Comparison of ENCODE assay signal across 21 cellular contexts in genomic region chr4:158202475-158202874, GRCh38. TPM values are rescaled to one million over a fixed set of nuclear protein-coding genes. Genes with fewer than 3 reads are reported as not detected.
"Had no signal": no experiment of that assay in that cellular context is flagged by ENCODE, and none has a peak within 500 bp of the region (broad histone marks: within the 10 kb centered on the region; RNA-seq: fewer than 3 reads in every experiment).

No MANE protein-coding gene starts in this region.

- H3K27me3 Mint-ChIP-seq: effector memory CD8-positive, alpha-beta T cell; stimulated activated memory B cell treated with anti-CD40 and anti-IgM and Interleukin-4, amounts not matched to agents 10 μg/mL and 1 μg/mL and 100 μg/mL, for 72 hours; T-helper 17 cell had no signal

- H3K4me1 Mint-ChIP-seq: activated CD4-positive, alpha-beta T cell treated with anti-CD3 and anti-CD28 coated beads, Interleukin-2, amount 10 ng/mL, durations not matched to agents 24 days and 14 days; naive thymus-derived CD8-positive, alpha-beta T cell; stimulated activated memory B cell treated with anti-CD40 and anti-IgM and Interleukin-4, amounts not matched to agents 10 μg/mL and 1 μg/mL and 100 μg/mL, for 72 hours; T-helper 17 cell had no signal

- ATAC-seq: activated T-cell treated with anti-CD3 and anti-CD28 coated beads, Interleukin-2, amount 50 U/mL, for 72 hours; body of pancreas; effector memory CD8-positive, alpha-beta T cell; naive thymus-derived CD8-positive, alpha-beta T cell; stimulated activated memory B cell treated with anti-CD40 and anti-IgM and Interleukin-4, amounts not matched to agents 10 μg/mL and 1 μg/mL and 100 μg/mL, for 72 hours; T-helper 17 cell had no signal

- H3K9me3 ChIP-seq: body of pancreas, left ventricle myocardium inferior had no signal

- DNase-seq: activated CD4-positive, alpha-beta T cell treated with anti-CD3 and anti-CD28 coated beads, Interleukin-2, amount 10 ng/mL, durations not matched to agents 24 days and 14 days; activated CD4-positive, CD25-positive, alpha-beta regulatory T cell; activated CD8-positive, alpha-beta memory T cell treated with anti-CD3 and anti-CD28 coated beads, Interleukin-2, amount 50 U/mL, for 48 hours; activated gamma-delta T cell; activated T-cell treated with anti-CD3 and anti-CD28 coated beads, Interleukin-2, amount 50 U/mL, for 72 hours; amniotic stem cell; body of pancreas; central memory CD4-positive, alpha-beta T cell; effector memory CD8-positive, alpha-beta T cell; left ventricle myocardium inferior; mesenchymal stem cell; naive thymus-derived CD8-positive, alpha-beta T cell; posterior cingulate gyrus; retina; stimulated activated CD4-positive, alpha-beta T cell treated with anti-CD3 and anti-CD28 coated beads, Interleukin-2, amount 100 ng/mL, for 48 hours; substantia nigra; T-helper 17 cell; trophoblast cell had no signal

- H3K4me1 ChIP-seq: body of pancreas, left ventricle myocardium inferior had no signal

- H3K27ac Mint-ChIP-seq: activated CD4-positive, alpha-beta T cell treated with anti-CD3 and anti-CD28 coated beads, Interleukin-2, amount 10 ng/mL, durations not matched to agents 24 days and 14 days; activated naive CD8-positive, alpha-beta T cell; activated T-cell treated with anti-CD3 and anti-CD28 coated beads, Interleukin-2, amount 50 U/mL, for 72 hours; effector memory CD8-positive, alpha-beta T cell; naive thymus-derived CD8-positive, alpha-beta T cell; stimulated activated memory B cell treated with anti-CD40 and anti-IgM and Interleukin-4, amounts not matched to agents 10 μg/mL and 1 μg/mL and 100 μg/mL, for 72 hours; T-helper 17 cell had no signal

- H3K27ac ChIP-seq: body of pancreas, left ventricle myocardium inferior had no signal

- H3K36me3 Mint-ChIP-seq: activated naive CD8-positive, alpha-beta T cell; stimulated activated memory B cell treated with anti-CD40 and anti-IgM and Interleukin-4, amounts not matched to agents 10 μg/mL and 1 μg/mL and 100 μg/mL, for 72 hours had no signal

- H3K9me3 Mint-ChIP-seq: activated CD4-positive, alpha-beta T cell treated with anti-CD3 and anti-CD28 coated beads, Interleukin-2, amount 10 ng/mL, durations not matched to agents 24 days and 14 days; activated T-cell treated with anti-CD3 and anti-CD28 coated beads, Interleukin-2, amount 50 U/mL, for 72 hours had no signal

- H3K27me3 ChIP-seq: body of pancreas had no signal

- H3K4me3 ChIP-seq: body of pancreas, coronary artery, left ventricle myocardium inferior had no signal

- H3K4me3 Mint-ChIP-seq: activated CD4-positive, alpha-beta T cell treated with anti-CD3 and anti-CD28 coated beads, Interleukin-2, amount 10 ng/mL, durations not matched to agents 24 days and 14 days; activated naive CD8-positive, alpha-beta T cell; activated T-cell treated with anti-CD3 and anti-CD28 coated beads, Interleukin-2, amount 50 U/mL, for 72 hours; effector memory CD8-positive, alpha-beta T cell; naive thymus-derived CD8-positive, alpha-beta T cell; stimulated activated memory B cell treated with anti-CD40 and anti-IgM and Interleukin-4, amounts not matched to agents 10 μg/mL and 1 μg/mL and 100 μg/mL, for 72 hours; T-helper 17 cell had no signal

RNA-seq across cellular contexts. Expression of gene TMEM144, which starts 7.8 kb away (rescaled TPM):
- total RNA-seq: activated CD4-positive, alpha-beta T cell treated with anti-CD3 and anti-CD28 coated beads, Interleukin-2, amount 10 ng/mL, durations not matched to agents 24 days and 14 days; naive thymus-derived CD8-positive, alpha-beta T cell had no signal
- polyA plus RNA-seq: naive thymus-derived CD8-positive, alpha-beta T cell had no signal

RNA-seq across cellular contexts. Expression of gene GASK1B, which starts 29.6 kb away (rescaled TPM):
- total RNA-seq: activated CD4-positive, alpha-beta T cell treated with anti-CD3 and anti-CD28 coated beads, Interleukin-2, amount 10 ng/mL, durations not matched to agents 24 days and 14 days; activated T-cell treated with anti-CD3 and anti-CD28 coated beads, Interleukin-2, amount 50 U/mL, for 72 hours had no signal
- polyA plus RNA-seq: naive thymus-derived CD8-positive, alpha-beta T cell had no signal
